Comparison of ENCODE assay signal across 18 cellular contexts in genomic region chr12:78725951-78726550, GRCh38.
A peak's percentile ranks its signal among the peaks of the same experiment; 100 is the strongest.
DNase-seq lines count a peak whose midpoint lies in the region; ATAC-seq and TF ChIP-seq lines count a peak whose summit lies in the region.
"Had no signal": no experiment of that assay in that cellular context is flagged by ENCODE, and none has a peak within 500 bp of the region (broad histone marks: within the 10 kb centered on the region; RNA-seq: fewer than 3 reads in every experiment).

No MANE protein-coding gene starts in this region.

- H3K36me3 ChIP-seq in HCT116 (ENCODE audit: control insufficient read depth in 1 of 2, insufficient read depth in 2 of 2, low read length in 2 of 2), result no peaks in the 10 kb centered on the region
- H3K36me3 ChIP-seq in SK-N-SH (replicated peaks in 1 of 2; ENCODE audit: control insufficient read depth in 1 of 2, insufficient read depth in 2 of 2, low read length in 1 of 2), result no peaks in the 10 kb centered on the region
- H3K36me3 ChIP-seq: spleen, suprapubic skin had no signal

- peak overlapping the region; percentile 89 for H2AFZ ChIP-seq in HCT116 (ENCODE audit: low read depth, low read length, poor library complexity, severe bottlenecking)
- H2AFZ ChIP-seq in SK-N-SH (ENCODE audit: low read depth), result no peak overlapping the region

- H3F3A ChIP-seq in SK-N-SH (replicated peaks; ENCODE audit: insufficient read depth), result no peaks in the 10 kb centered on the region

- TF ChIP-seq EP300 in SK-N-SH (IDR thresholded peaks at IDR 0.05; ENCODE audit: borderline replicate concordance in 1 of 2, low read depth in 1 of 2, low read length in 1 of 2), result no peak

- H3K4me2 ChIP-seq in HCT116 (ENCODE audit: low read length) (no peak overlapping the region), SK-N-SH (no peak overlapping the region)

- H3K9me3 ChIP-seq in HCT116 (ENCODE audit: control insufficient read depth in 1 of 2, insufficient read depth in 1 of 2, low read depth in 1 of 2, low read length in 2 of 2) (no peaks in the 10 kb centered on the region), SK-N-SH (no peaks in the 10 kb centered on the region)
- H3K9me3 ChIP-seq: psoas muscle, suprapubic skin had no signal

- no peaks in the 10 kb centered on the region for H3K9me2 ChIP-seq in HCT116 (ENCODE audit: insufficient read depth)
- no peaks in the 10 kb centered on the region for H3K9me2 ChIP-seq in SK-N-SH

- intact Hi-C loops in HCT116 (cut with micrococcal nuclease) (no loop called here), left colon (cut with DNase I, micrococcal nuclease) (no loop called here)

- no peak for TF ChIP-seq RAD21 in HCT116 (IDR thresholded peaks at IDR 0.05; ENCODE audit: low read depth)
- no peak for TF ChIP-seq RAD21 in SK-N-SH (IDR thresholded peaks at IDR 0.05; ENCODE audit: low read length)

- POLR2A ChIA-PET in HCT116 (lab: Charles Lee) (no interaction called here), SK-N-SH (lab: Yijun Ruan, JAX) (no interaction called here)

- H3K9ac ChIP-seq in HCT116 (ENCODE audit: low read length) (no peak overlapping the region), SK-N-SH (no peak overlapping the region)

- TF ChIP-seq CTCF in HCT116 (IDR thresholded peaks at IDR 0.05 in 2 of 3, conservative IDR thresholded peaks at IDR 0.05 in 1 of 3; ENCODE audit: borderline replicate concordance in 1 of 3, insufficient read depth in 1 of 3, low read depth in 2 of 3, low read length in 2 of 3) (no peak), SK-N-SH (IDR thresholded peaks at IDR 0.05) (no peak)

- no peak for TF ChIP-seq POLR2A in HCT116 (IDR thresholded peaks at IDR 0.05; ENCODE audit: borderline replicate concordance, extremely low read depth, insufficient read depth, insufficient read length)

- peak; percentile 66 for DNase-seq in COR-L47 (lab: John Stamatoyannopoulos, UW)
- no peak for DNase-seq in HCT116 (ENCODE audit: low read depth, low spot score)
- peak; percentile 93 for DNase-seq in NCI-H69 (lab: John Stamatoyannopoulos, UW)
- peak; percentile 19 to 33 for DNase-seq in left colon
- DNase-seq in SK-N-SH, result no peak
- DNase-seq in ecto neural progenitor cell (ENCODE audit: low spot score), result no peak
- DNase-seq in OCI-M1 (lab: John Stamatoyannopoulos, UW), result no peak
- DNase-seq: activated CD4-positive, alpha-beta T cell treated with anti-CD3 and anti-CD28 coated beads, Interleukin-2, amount 50 U/mL, for 4 hours; activated naive CD4-positive, alpha-beta T cell treated with anti-CD3 and anti-CD28 coated beads for 36 hours; anterior cingulate cortex; endodermal cell; HFFc6; psoas muscle; spleen; stimulated activated CD8-positive, alpha-beta memory T cell treated with anti-CD3 and anti-CD28 coated beads, Interleukin-4, amount 100 ng/mL, for 48 hours; T-cell had no signal

- no TSS peak for BruUV-seq in HCT116 (replicated peaks; lab: Mats Ljungman, UMichigan)

- H3K27me3 ChIP-seq in HCT116 (ENCODE audit: insufficient read depth, low read length) (no peaks in the 10 kb centered on the region), SK-N-SH (ENCODE audit: insufficient read depth) (no peaks in the 10 kb centered on the region)
- H3K27me3 ChIP-seq: spleen, suprapubic skin had no signal

- H3K4me3 ChIP-seq in HCT116 (replicated peaks in 1 of 2; ENCODE audit: low read depth in 1 of 2, low read length in 2 of 2) (no peak overlapping the region), SK-N-SH (ENCODE audit: low read depth in 2 of 2, low read length in 1 of 2) (no peak overlapping the region)
- H3K4me3 ChIP-seq: psoas muscle, spleen, suprapubic skin had no signal

- H3K79me2 ChIP-seq in HCT116 (ENCODE audit: insufficient read depth, low read length), result no peaks in the 10 kb centered on the region
- H3K79me2 ChIP-seq in SK-N-SH (ENCODE audit: insufficient read depth), result no peaks in the 10 kb centered on the region

- RAD21 ChIA-PET in HCT116 (lab: Charles Lee; ENCODE audit: low non-redundant PET in 1 of 2, low total read pairs in 2 of 2, uncharacterized antibody in 2 of 2, unreplicated experiment in 2 of 2), result no interaction called here

- H3K27ac ChIP-seq in HCT116 (ENCODE audit: low read depth, low read length), result no peak overlapping the region
- no peak overlapping the region for H3K27ac ChIP-seq in SK-N-SH (ENCODE audit: low read depth in 2 of 2, low read length in 1 of 2)
- H3K27ac ChIP-seq: psoas muscle, spleen, suprapubic skin had no signal

- peaks cover 0 to 6% of the 10 kb centered on the region in 2 experiments; a peak in 1 of 4 replicates for H3K4me1 ChIP-seq in HCT116 (ENCODE audit: control insufficient read depth in 1 of 2, insufficient read depth in 2 of 2, low read length in 2 of 2)
- peaks cover 0 to 9% of the 10 kb centered on the region in 2 experiments; a peak in 2 of 4 replicates for H3K4me1 ChIP-seq in SK-N-SH (ENCODE audit: control insufficient read depth in 1 of 2, insufficient read depth in 2 of 2, low read depth in 1 of 2, low read length in 1 of 2)
- H3K4me1 ChIP-seq: psoas muscle, spleen, suprapubic skin had no signal

- ATAC-seq in HCT116, result no peak; the same call in 1 of the 2 replicates
- peak; percentile 99 for ATAC-seq in left colon
- no peak for ATAC-seq in HG03442 (IDR thresholded peaks at IDR 0.05; ENCODE audit: unreplicated experiment)
- ATAC-seq: psoas muscle, T-cell had no signal

- WGBS in SK-N-SH (ENCODE audit: low lambda C conversion rate), result 68% methylated on average over 3 of the region's 3 CpGs

- CTCF ChIA-PET in HCT116 (lab: Charles Lee) (no interaction called here), SK-N-SH (lab: Yijun Ruan, JAX) (no interaction called here)

- H4K20me1 ChIP-seq in HCT116 (ENCODE audit: insufficient read depth), result no peaks in the 10 kb centered on the region
- H4K20me1 ChIP-seq in SK-N-SH (ENCODE audit: insufficient read depth), result no peaks in the 10 kb centered on the region

TF ChIP-seq in HCT116, 20 proteins besides CTCF, POLR2A, EP300 and RAD21:
- TF ChIP-seq ELF1 (IDR thresholded peaks at IDR 0.05; ENCODE audit: borderline replicate concordance, low read depth) (no peak), EZH2phosphoT487 (IDR thresholded peaks at IDR 0.05; ENCODE audit: borderline replicate concordance) (no peak), SIN3A (IDR thresholded peaks at IDR 0.05; ENCODE audit: low read depth) (no peak), ZNF274 (IDR thresholded peaks at IDR 0.05; ENCODE audit: low read depth, low read length) (no peak), TCF7L2 (IDR thresholded peaks at IDR 0.05; ENCODE audit: borderline replicate concordance, extremely low read depth, insufficient read depth, insufficient read length) (no peak), MAX (IDR thresholded peaks at IDR 0.05) (no peak), SRF (IDR thresholded peaks at IDR 0.05; ENCODE audit: low read depth) (no peak), POLR2AphosphoS5 (IDR thresholded peaks at IDR 0.05; ENCODE audit: low read depth, low read length) (no peak)

TF ChIP-seq in SK-N-SH, 30 proteins besides CTCF, POLR2A, EP300 and RAD21 (continues in another document):
- TF ChIP-seq ELF1 (IDR thresholded peaks at IDR 0.05), result no peak
- TF ChIP-seq SMC3 (IDR thresholded peaks at IDR 0.05; ENCODE audit: low read depth, low read length), result no peak
- TF ChIP-seq RFX5 (IDR thresholded peaks at IDR 0.05; ENCODE audit: low read length), result no peak
- no peak for TF ChIP-seq GATA2 (CRISPR knock-in tag; IDR thresholded peaks at IDR 0.05)
- TF ChIP-seq NFIC (IDR thresholded peaks at IDR 0.05; ENCODE audit: borderline replicate concordance), result no peak
- no peak for TF ChIP-seq ZBTB33 (IDR thresholded peaks at IDR 0.05; ENCODE audit: borderline replicate concordance, low read depth)
- no peak for TF ChIP-seq RCOR1 (IDR thresholded peaks at IDR 0.05; ENCODE audit: low read length)
- TF ChIP-seq IRF3 (IDR thresholded peaks at IDR 0.05; ENCODE audit: low read depth, low read length), result no peak
- no peak for TF ChIP-seq FOSL2 (IDR thresholded peaks at IDR 0.05; ENCODE audit: borderline replicate concordance, low read depth)
- no peak for TF ChIP-seq PBX3 (IDR thresholded peaks at IDR 0.05)
- no peak for TF ChIP-seq TEAD4 (IDR thresholded peaks at IDR 0.05; ENCODE audit: borderline replicate concordance, insufficient read depth)
- TF ChIP-seq FOXJ3 (CRISPR knock-in tag; IDR thresholded peaks at IDR 0.05), result no peak
- no peak for TF ChIP-seq MAX (IDR thresholded peaks at IDR 0.05; ENCODE audit: low read depth)

Comparison
In these comparisons a context has a peak if more than half of its experiments do, and no peak if none do; other contexts are left out.
1. DNase-seq: peak in COR-L47 (single experiment), NCI-H69 (single experiment) and left colon (2 of 2); none in HCT116 (single experiment), SK-N-SH (single experiment), ecto neural progenitor cell (single experiment) and OCI-M1 (single experiment).